1 cellular context compared by ENCODE assay signal in genomic region chr3:14125193-14126016, GRCh38.
TF ChIP-seq lines count a peak whose summit lies in the region.

No MANE protein-coding gene starts in this region.

TF ChIP-seq in HepG2, 621 proteins besides CTCF, POLR2A, EP300 and RAD21 (continues in another document):
- TF ChIP-seq MTA1 (CRISPR knock-in tag; IDR thresholded peaks at IDR 0.05; ENCODE audit: borderline replicate concordance) (no peak), ZNF367 (CRISPR knock-in tag; IDR thresholded peaks at IDR 0.05; ENCODE audit: borderline replicate concordance) (no peak), NR1H2 (CRISPR knock-in tag; IDR thresholded peaks at IDR 0.05; ENCODE audit: borderline replicate concordance, low read depth) (no peak), REL (CRISPR knock-in tag; conservative IDR thresholded peaks at IDR 0.05) (0 out of 2 replicates have a peak, but pooled peaks have one; percentile 33), ZNF296 (CRISPR knock-in tag; conservative IDR thresholded peaks at IDR 0.05) (peak; percentile 77), GATA4 (IDR thresholded peaks at IDR 0.05; ENCODE audit: borderline replicate concordance, low read depth) (no peak), CEBPG (CRISPR knock-in tag; IDR thresholded peaks at IDR 0.05) (no peak), MYC (CRISPR knock-in tag; IDR thresholded peaks at IDR 0.05; ENCODE audit: borderline replicate concordance) (peak; percentile 11; the same call in 1 of the 2 replicates), YY1 (IDR thresholded peaks at IDR 0.05; ENCODE audit: insufficient read depth, insufficient replicate concordance, low read depth, low read length) (no peak), MXI1 (IDR thresholded peaks at IDR 0.05; ENCODE audit: borderline replicate concordance, low read depth, low read length) (no peak; the same call in 2 of the 3 replicates), KIAA2018 (CRISPR knock-in tag; IDR thresholded peaks at IDR 0.05; ENCODE audit: borderline replicate concordance) (no peak), ZNF354B (CRISPR knock-in tag; IDR thresholded peaks at IDR 0.05) (no peak), MTF1 (CRISPR knock-in tag; IDR thresholded peaks at IDR 0.05) (0 out of 2 replicates have a peak, but pooled peaks have one; percentile 37), GRHL1 (CRISPR knock-in tag; conservative IDR thresholded peaks at IDR 0.05) (no peak), GPN1 (CRISPR knock-in tag; IDR thresholded peaks at IDR 0.05; ENCODE audit: borderline replicate concordance) (no peak), ZNF598 (CRISPR knock-in tag; IDR thresholded peaks at IDR 0.05; ENCODE audit: borderline replicate concordance) (peak; percentile 43; the same call in 1 of the 2 replicates), IRF1 (CRISPR knock-in tag; IDR thresholded peaks at IDR 0.05; ENCODE audit: low read depth) (0 out of 2 replicates have a peak, but pooled peaks have one; percentile 45), ZSCAN31 (CRISPR knock-in tag; IDR thresholded peaks at IDR 0.05; ENCODE audit: low read depth) (0 out of 2 replicates have a peak, but pooled peaks have one; percentile 82), MAF1 (CRISPR knock-in tag; IDR thresholded peaks at IDR 0.05; ENCODE audit: borderline replicate concordance) (no peak; the same call in 1 of the 2 replicates)
- TF ChIP-seq, protein P1, sequence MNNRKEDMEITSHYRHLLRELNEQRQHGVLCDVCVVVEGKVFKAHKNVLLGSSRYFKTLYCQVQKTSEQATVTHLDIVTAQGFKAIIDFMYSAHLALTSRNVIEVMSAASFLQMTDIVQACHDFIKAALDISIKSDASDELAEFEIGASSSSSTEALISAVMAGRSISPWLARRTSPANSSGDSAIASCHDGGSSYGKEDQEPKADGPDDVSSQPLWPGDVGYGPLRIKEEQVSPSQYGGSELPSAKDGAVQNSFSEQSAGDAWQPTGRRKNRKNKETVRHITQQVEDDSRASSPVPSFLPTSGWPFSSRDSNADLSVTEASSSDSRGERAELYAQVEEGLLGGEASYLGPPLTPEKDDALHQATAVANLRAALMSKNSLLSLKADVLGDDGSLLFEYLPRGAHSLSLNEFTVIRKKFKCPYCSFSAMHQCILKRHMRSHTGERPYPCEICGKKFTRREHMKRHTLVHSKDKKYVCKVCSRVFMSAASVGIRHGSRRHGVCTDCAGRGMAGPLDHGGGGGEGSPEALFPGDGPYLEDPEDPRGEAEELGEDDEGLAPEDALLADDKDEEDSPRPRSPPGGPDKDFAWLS (CRISPR knock-in tag; IDR thresholded peaks at IDR 0.05; ENCODE audit: borderline replicate concordance), result no peak
- TF ChIP-seq, protein P2, sequence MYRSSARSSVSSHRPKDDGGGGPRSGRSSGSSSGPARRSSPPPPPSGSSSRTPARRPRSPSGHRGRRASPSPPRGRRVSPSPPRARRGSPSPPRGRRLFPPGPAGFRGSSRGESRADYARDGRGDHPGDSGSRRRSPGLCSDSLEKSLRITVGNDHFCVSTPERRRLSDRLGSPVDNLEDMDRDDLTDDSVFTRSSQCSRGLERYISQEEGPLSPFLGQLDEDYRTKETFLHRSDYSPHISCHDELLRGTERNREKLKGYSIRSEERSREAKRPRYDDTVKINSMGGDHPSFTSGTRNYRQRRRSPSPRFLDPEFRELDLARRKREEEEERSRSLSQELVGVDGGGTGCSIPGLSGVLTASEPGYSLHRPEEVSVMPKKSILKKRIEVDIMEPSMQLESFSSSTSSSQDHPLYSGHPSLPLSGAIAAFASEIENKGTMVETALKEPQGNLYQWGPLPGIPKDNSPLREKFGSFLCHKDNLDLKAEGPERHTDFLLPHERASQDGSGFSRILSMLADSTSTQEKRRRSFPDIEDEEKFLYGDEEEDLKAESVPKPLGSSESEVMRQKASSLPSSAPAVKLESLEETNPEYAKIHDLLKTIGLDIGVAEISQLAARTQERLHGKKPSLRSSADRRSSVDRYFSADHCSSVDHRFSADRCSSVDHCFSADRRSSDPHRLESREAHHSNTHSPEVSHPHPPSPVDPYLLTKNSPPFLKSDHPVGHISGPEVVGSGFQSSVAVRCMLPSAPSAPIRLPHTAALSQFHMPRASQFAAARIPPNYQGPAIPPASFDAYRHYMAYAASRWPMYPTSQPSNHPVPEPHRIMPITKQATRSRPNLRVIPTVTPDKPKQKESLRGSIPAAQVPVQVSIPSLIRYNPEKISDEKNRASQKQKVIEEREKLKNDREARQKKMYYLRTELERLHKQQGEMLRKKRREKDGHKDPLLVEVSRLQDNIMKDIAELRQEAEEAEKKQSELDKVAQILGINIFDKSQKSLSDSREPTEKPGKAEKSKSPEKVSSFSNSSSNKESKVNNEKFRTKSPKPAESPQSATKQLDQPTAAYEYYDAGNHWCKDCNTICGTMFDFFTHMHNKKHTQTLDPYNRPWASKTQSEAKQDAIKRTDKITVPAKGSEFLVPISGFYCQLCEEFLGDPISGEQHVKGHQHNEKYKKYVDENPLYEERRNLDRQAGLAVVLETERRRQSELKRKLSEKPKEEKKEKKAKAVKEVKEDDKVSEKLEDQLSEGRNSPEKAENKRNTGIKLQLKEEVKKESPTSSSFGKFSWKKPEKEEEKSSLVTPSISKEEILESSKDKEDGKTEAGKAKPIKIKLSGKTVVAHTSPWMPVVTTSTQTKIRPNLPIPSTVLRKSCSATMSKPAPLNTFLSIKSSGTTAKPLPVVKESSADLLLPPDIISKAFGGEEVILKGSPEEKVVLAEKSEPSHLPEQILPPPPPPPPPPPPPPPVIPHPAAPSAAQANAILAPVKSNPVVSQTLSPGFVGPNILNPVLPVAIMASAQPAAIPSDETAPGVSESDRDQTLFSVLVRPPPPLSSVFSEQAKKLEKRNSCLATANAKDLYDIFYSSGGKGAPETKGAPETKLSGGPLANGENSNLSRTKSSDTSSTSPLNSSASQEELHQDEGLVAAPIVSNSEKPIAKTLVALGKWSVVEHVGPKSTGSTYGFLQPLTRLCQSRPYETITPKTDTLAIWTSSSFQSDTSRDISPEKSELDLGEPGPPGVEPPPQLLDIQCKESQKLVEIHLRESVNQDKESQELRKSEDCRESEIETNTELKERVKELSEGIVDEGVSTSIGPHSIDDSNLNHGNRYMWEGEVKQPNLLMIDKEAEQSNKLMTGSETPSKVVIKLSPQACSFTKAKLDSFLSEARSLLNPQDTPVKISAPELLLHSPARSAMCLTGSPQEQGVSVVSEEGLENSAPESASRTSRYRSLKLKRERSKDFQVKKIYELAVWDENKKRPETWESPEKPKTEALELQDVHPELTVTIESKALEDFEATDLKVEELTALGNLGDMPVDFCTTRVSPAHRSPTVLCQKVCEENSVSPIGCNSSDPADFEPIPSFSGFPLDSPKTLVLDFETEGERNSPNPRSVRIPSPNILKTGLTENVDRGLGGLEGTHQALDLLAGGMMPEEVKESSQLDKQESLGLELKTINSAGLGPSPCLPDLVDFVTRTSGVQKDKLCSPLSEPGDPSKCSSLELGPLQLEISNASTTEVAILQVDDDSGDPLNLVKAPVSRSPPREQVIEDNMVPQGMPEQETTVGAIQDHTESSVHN (CRISPR knock-in tag; IDR thresholded peaks at IDR 0.05), result 0 out of 2 replicates have a peak, but pooled peaks have one; percentile 40
- TF ChIP-seq, protein P3, sequence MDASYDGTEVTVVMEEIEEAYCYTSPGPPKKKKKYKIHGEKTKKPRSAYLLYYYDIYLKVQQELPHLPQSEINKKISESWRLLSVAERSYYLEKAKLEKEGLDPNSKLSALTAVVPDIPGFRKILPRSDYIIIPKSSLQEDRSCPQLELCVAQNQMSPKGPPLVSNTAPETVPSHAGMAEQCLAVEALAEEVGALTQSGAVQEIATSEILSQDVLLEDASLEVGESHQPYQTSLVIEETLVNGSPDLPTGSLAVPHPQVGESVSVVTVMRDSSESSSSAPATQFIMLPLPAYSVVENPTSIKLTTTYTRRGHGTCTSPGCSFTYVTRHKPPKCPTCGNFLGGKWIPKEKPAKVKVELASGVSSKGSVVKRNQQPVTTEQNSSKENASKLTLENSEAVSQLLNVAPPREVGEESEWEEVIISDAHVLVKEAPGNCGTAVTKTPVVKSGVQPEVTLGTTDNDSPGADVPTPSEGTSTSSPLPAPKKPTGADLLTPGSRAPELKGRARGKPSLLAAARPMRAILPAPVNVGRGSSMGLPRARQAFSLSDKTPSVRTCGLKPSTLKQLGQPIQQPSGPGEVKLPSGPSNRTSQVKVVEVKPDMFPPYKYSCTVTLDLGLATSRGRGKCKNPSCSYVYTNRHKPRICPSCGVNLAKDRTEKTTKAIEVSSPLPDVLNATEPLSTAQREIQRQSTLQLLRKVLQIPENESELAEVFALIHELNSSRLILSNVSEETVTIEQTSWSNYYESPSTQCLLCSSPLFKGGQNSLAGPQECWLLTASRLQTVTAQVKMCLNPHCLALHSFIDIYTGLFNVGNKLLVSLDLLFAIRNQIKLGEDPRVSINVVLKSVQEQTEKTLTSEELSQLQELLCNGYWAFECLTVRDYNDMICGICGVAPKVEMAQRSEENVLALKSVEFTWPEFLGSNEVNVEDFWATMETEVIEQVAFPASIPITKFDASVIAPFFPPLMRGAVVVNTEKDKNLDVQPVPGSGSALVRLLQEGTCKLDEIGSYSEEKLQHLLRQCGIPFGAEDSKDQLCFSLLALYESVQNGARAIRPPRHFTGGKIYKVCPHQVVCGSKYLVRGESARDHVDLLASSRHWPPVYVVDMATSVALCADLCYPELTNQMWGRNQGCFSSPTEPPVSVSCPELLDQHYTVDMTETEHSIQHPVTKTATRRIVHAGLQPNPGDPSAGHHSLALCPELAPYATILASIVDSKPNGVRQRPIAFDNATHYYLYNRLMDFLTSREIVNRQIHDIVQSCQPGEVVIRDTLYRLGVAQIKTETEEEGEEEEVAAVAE (CRISPR knock-in tag; IDR thresholded peaks at IDR 0.05; ENCODE audit: borderline replicate concordance), result no peak; the same call in 1 of the 2 replicates
